Comparison of ENCODE assay signal across 18 cellular contexts in the genomic region with DNA sequence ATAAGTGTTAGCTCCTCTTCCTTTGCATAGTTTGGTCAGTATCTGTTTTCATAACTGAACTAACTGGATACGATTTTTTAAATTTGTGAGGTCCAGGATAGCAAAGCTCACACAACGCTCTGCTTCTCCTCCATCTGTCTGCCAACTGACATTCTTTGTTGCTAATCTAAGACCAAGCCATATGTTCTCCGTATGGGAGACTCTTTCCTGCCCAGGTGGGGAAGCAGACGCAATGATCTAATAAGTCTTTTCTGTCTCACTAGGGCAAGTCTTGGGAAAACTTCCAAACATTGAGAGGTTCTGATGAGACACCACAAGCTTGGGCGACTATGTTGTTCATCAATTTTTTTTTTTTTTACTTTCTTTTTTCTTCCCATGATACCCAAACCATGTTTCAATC.
DNase-seq lines count a peak whose midpoint lies in the region; ATAC-seq, FAIRE-seq and TF ChIP-seq lines count a peak whose summit lies in the region.
"Had no signal": no experiment of that assay in that cellular context is flagged by ENCODE, and none has a peak within 500 bp of the region (broad histone marks: within the 10 kb centered on the region; RNA-seq: fewer than 3 reads in every experiment).

No MANE protein-coding gene starts in this region.

- H3K4me3 Mint-ChIP-seq in glutamatergic neuron (ENCODE audit: unreplicated experiment): peak overlapping the region; percentile 56
- H3K4me3 Mint-ChIP-seq: B cell, HFFc6 had no signal

- H3K4me3 ChIP-seq in kidney (ENCODE audit: low read length in 2 of 2): no peak overlapping the region
- H3K4me3 ChIP-seq: K562 had no signal

- no peaks in the 10 kb centered on the region for H3K4me1 ChIP-seq in kidney (ENCODE audit: control insufficient read depth in 1 of 2, insufficient read depth in 1 of 2, low read depth in 1 of 2, low read length in 2 of 2)

- no peak for FAIRE-seq in kidney (lab: Jason Lieb, UNC)
- FAIRE-seq: K562 had no signal

- peak overlapping the region; percentile 95 for H3K27ac Mint-ChIP-seq in glutamatergic neuron (ENCODE audit: unreplicated experiment)
- H3K27ac Mint-ChIP-seq: B cell, HFFc6 had no signal

- no peaks in the 10 kb centered on the region for H3K9me3 ChIP-seq in kidney (ENCODE audit: control insufficient read depth in 1 of 2, low read length in 2 of 2)

- peaks cover 3% of the 10 kb centered on the region for H3K27me3 Mint-ChIP-seq in glutamatergic neuron (ENCODE audit: unreplicated experiment)
- H3K27me3 Mint-ChIP-seq: B cell had no signal

- H3K4me1 Mint-ChIP-seq in glutamatergic neuron (ENCODE audit: low read depth, unreplicated experiment): peaks cover 19% of the 10 kb centered on the region
- H3K4me1 Mint-ChIP-seq: B cell had no signal

- H3K27ac ChIP-seq in kidney (ENCODE audit: low read depth in 2 of 2, low read length in 2 of 2): no peak overlapping the region

- no peak overlapping the region for H3K9ac ChIP-seq in kidney (ENCODE audit: low read length in 2 of 2)

- no peaks in the 10 kb centered on the region for H3K36me3 ChIP-seq in kidney (ENCODE audit: control insufficient read depth in 1 of 2, insufficient read depth in 2 of 2, low read length in 2 of 2)

- peaks cover 5% of the 10 kb centered on the region for H3K36me3 Mint-ChIP-seq in glutamatergic neuron (ENCODE audit: unreplicated experiment)

- intact Hi-C loops in kidney (cut with DNase I): no loop called here

- TF ChIP-seq CTCF in glutamatergic neuron (IDR thresholded peaks at IDR 0.05; ENCODE audit: partially characterized antibody, unreplicated experiment) (no peak), kidney (IDR thresholded peaks at IDR 0.05; ENCODE audit: borderline replicate concordance, extremely low read depth, insufficient read depth) (no peak), GM10266 (IDR thresholded peaks at IDR 0.05; ENCODE audit: control insufficient read depth, insufficient read depth, low read depth, missing control alignments) (no peak)

- DNase-seq in DMS 273 (lab: John Stamatoyannopoulos, UW; ENCODE audit: unreplicated experiment) (peak; percentile 95), NCI-H1694 treated with DMSO at 0.1 percent for 48 hours (lab: John Stamatoyannopoulos, UW) (peak; percentile 65), NCI-H82 (lab: John Stamatoyannopoulos, UW) (peak; percentile 85), glutamatergic neuron (no peak), OCI-M2 (lab: John Stamatoyannopoulos, UW; ENCODE audit: unreplicated experiment) (no peak), kidney (no peak), GM10266 (ENCODE audit: extremely low spot score) (no peak)
- DNase-seq in stimulated activated naive CD8-positive, alpha-beta T cell treated with anti-CD3 and anti-CD28 coated beads, Interleukin-15, Interleukin-2, amounts not matched to agents 100 U/mL and 50 U/mL, for 24 hours: no peak
- DNase-seq: COR-L47, HFFc6, NCI-H1092 treated with DMSO at 0.1 percent for 48 hours, NCI-H2227 treated with DMSO at 0.1 percent for 48 hours, NCI-H748 treated with DMSO at 0.1 percent for 48 hours, PC-3, RPMI8226, SHP77 treated with DMSO at 0.1 percent for 48 hours had no signal

- ATAC-seq in stimulated activated naive CD8-positive, alpha-beta T cell treated with anti-CD3 and anti-CD28 coated beads, Interleukin-15, Interleukin-2, amounts not matched to agents 100 U/mL and 50 U/mL, for 24 hours: no peak
- ATAC-seq: K562, PC-3 had no signal

- H3K9me3 Mint-ChIP-seq in glutamatergic neuron (ENCODE audit: unreplicated experiment): peaks cover 9% of the 10 kb centered on the region

Comparison
In these comparisons a context has a peak if more than half of its experiments do, and no peak if none do; other contexts are left out.
1. DNase-seq: peak in DMS 273 (single experiment), NCI-H1694 treated with DMSO at 0.1 percent for 48 hours (single experiment) and NCI-H82 (single experiment); none in glutamatergic neuron (single experiment), OCI-M2 (single experiment), kidney (single experiment), stimulated activated naive CD8-positive, alpha-beta T cell treated with anti-CD3 and anti-CD28 coated beads, Interleukin-15, Interleukin-2, amounts not matched to agents 100 U/mL and 50 U/mL, for 24 hours (single experiment) and GM10266 (single experiment).